31 cellular contexts compared by ENCODE assay signal in the genomic region with DNA sequence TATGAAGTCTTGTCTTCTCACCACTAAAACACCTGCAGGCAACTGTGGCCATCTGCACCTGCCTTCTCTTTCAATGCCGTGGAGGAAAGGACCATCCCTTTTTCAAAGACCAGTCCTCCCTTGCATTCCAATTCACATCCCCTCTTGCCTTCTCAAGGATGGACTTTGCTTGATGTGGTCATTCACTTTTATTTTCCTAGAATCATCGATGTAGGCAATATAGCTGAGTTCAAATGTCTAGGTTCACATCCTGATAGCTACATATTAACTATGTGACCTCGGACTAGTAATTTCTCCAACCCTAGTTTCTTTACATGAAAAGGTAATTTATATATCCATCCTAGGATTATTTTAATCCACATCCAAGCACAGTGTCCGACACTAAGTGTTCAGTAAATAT.
"Had no signal": no experiment of that assay in that cellular context is flagged by ENCODE, and none has a peak within 500 bp of the region (broad histone marks: within the 10 kb centered on the region; RNA-seq: fewer than 3 reads in every experiment).

No MANE protein-coding gene starts in this region.

- H3K4me1 ChIP-seq: body of pancreas, breast epithelium had no signal

- ATAC-seq: activated CD8-positive, alpha-beta T cell treated with anti-CD3 and anti-CD28 coated beads for 36 hours; activated naive CD4-positive, alpha-beta T cell treated with anti-CD3 and anti-CD28 coated beads, Interleukin-2, amount 50 U/mL, for 72 hours; activated T-cell treated with anti-CD3 and anti-CD28 coated beads, Interleukin-2, amount 50 U/mL, for 4 hours; activated T-cell treated with anti-CD3 and anti-CD28 coated beads, Interleukin-2, amount 50 U/mL, for 72 hours; activated T-helper 17 cell treated with anti-CD3 and anti-CD28 coated beads, Interleukin-2, amount 50 U/mL, for 72 hours; body of pancreas had no signal

- H3K27ac ChIP-seq: adrenal gland, body of pancreas, brain microvascular endothelial cell, breast epithelium, VCaP had no signal

- DNase-seq: activated B cell treated with CpG ODN at 0.5 μM for 24 hours; activated CD4-positive, alpha-beta memory T cell treated with anti-CD3 and anti-CD28 coated beads for 36 hours; activated CD4-positive, alpha-beta T cell treated with anti-CD3 and anti-CD28 coated beads for 4 hours; activated CD4-positive, alpha-beta T cell treated with anti-CD3 and anti-CD28 coated beads, Interleukin-2, amount 10 ng/mL, durations not matched to agents 24 days and 14 days; activated CD4-positive, alpha-beta T cell treated with anti-CD3 and anti-CD28 coated beads, Interleukin-2, amount 50 U/mL, for 1 hour; activated CD4-positive, alpha-beta T cell treated with anti-CD3 and anti-CD28 coated beads, Interleukin-2, amount 50 U/mL, for 4 hours; activated CD4-positive, CD25-positive, alpha-beta regulatory T cell treated with anti-CD3 and anti-CD28 coated beads, Interleukin-2, amount 50 U/mL, for 72 hours; activated CD8-positive, alpha-beta memory T cell treated with anti-CD3 and anti-CD28 coated beads, Interleukin-2, amount 50 U/mL, for 4 hours; activated CD8-positive, alpha-beta T cell treated with anti-CD3 and anti-CD28 coated beads for 36 hours; activated effector memory CD4-positive, alpha-beta T cell treated with anti-CD3 and anti-CD28 coated beads, Interleukin-2, amount 50 U/mL, for 16 hours; activated gamma-delta T cell treated with Interleukin-2 at 50 U/mL for 16 hours; activated naive CD4-positive, alpha-beta T cell; activated naive CD4-positive, alpha-beta T cell treated with anti-CD3 and anti-CD28 coated beads for 36 hours; activated naive CD4-positive, alpha-beta T cell treated with anti-CD3 and anti-CD28 coated beads, Interleukin-2, amount 50 U/mL, for 16 hours; activated naive CD8-positive, alpha-beta T cell treated with anti-CD3 and anti-CD28 coated beads for 36 hours; activated T-cell treated with anti-CD3 and anti-CD28 coated beads for 4 hours; activated T-cell treated with anti-CD3 and anti-CD28 coated beads, Interleukin-2, amount 50 U/mL, for 1 hour; activated T-cell treated with anti-CD3 and anti-CD28 coated beads, Interleukin-2, amount 50 U/mL, for 4 hours; activated T-cell treated with anti-CD3 and anti-CD28 coated beads, Interleukin-2, amount 50 U/mL, for 72 hours; adrenal gland; amniotic stem cell; aorta; body of pancreas; brain microvascular endothelial cell; central memory CD4-positive, alpha-beta T cell; T-helper 2 cell; T-helper 9 cell had no signal

- H3K36me3 ChIP-seq: adrenal gland, brain microvascular endothelial cell, breast epithelium had no signal

- H3K9me3 ChIP-seq: adrenal gland, body of pancreas, breast epithelium had no signal

- H3K4me3 ChIP-seq: adrenal gland, body of pancreas, breast epithelium had no signal

- H3K27me3 ChIP-seq: adrenal gland, body of pancreas, brain microvascular endothelial cell, breast epithelium had no signal
